Comparison of ENCODE assay signal across 26 cellular contexts in the genomic region with DNA sequence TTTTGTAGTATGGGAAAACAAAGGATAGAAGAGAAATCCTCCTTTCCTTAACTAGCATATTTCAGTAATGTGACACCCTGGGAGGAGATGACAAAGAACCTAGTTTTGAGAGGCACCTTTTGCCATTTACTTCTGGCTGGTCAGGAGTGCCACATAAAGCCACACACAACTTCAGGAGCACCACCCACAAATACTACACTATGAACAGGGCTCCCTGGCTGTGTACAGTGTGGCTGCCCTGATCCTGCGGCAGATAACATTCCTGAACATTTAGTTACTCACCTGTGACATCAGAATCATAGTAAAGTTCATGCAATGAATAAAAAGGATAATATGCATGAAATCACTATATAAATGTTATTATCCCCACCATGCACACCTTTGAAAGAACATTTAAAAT.
"Had no signal": no experiment of that assay in that cellular context is flagged by ENCODE, and none has a peak within 500 bp of the region (broad histone marks: within the 10 kb centered on the region; RNA-seq: fewer than 3 reads in every experiment).

No MANE protein-coding gene starts in this region.

- H3K4me3 ChIP-seq: adrenal gland, heart right ventricle, tibial nerve, vagina had no signal

- DNase-seq: activated CD4-positive, alpha-beta memory T cell treated with anti-CD3 and anti-CD28 coated beads for 36 hours; activated CD4-positive, alpha-beta T cell treated with anti-CD3 and anti-CD28 coated beads for 1 hour; activated gamma-delta T cell treated with Interleukin-2 at 50 U/mL for 16 hours; activated T-cell treated with anti-CD3 and anti-CD28 coated beads for 4 hours; adrenal gland; effector CD8-positive, alpha-beta T cell; heart right ventricle; left colon; midbrain; nephron progenitor cell; occipital lobe; posterior cingulate gyrus; retina; stimulated activated CD4-positive, alpha-beta T cell treated with anti-CD3 and anti-CD28 coated beads, Interleukin-12 subunit alpha, Interleukin-12 subunit beta, amount 100 ng/mL, for 4 hours; stimulated activated CD4-positive, alpha-beta T cell treated with anti-CD3 and anti-CD28 coated beads, Interleukin-1b, Interleukin-23, amount 100 ng/mL, for 48 hours; stimulated activated CD8-positive, alpha-beta memory T cell treated with anti-CD3 and anti-CD28 coated beads, Interleukin-4, amount 100 ng/mL, for 48 hours; stimulated activated naive CD4-positive, alpha-beta T cell treated with Interleukin-2 at 50 U/mL for 16 hours; substantia nigra; T-helper 2 cell; WERI-Rb-1 had no signal

- H3K27ac Mint-ChIP-seq: activated CD4-positive, alpha-beta memory T cell treated with anti-CD3 and anti-CD28 coated beads for 36 hours; activated naive CD4-positive, alpha-beta T cell treated with anti-CD3 and anti-CD28 coated beads, Interleukin-2, amount 50 U/mL, for 72 hours; activated T-helper 1 cell treated with anti-CD3 and anti-CD28 coated beads, Interleukin-12 subunit alpha, Interleukin-12 subunit beta, Interleukin-2, Interleukin-4 antibody, amounts not matched to agents 30 ng/mL and 10 ng/mL and 1 ng/mL, durations not matched to agents 14 hours and 24 hours and 36 hours; dendritic cell treated with granulocyte-macrophage colony-stimulating factor and Interleukin-4, amounts not matched to agents 40 ng/mL and 50 ng/mL, for 4 days; nephron progenitor cell had no signal

- H3K27ac ChIP-seq: adrenal gland, heart right ventricle, tibial nerve, vagina, WERI-Rb-1 had no signal

- ATAC-seq: activated naive CD4-positive, alpha-beta T cell treated with anti-CD3 and anti-CD28 coated beads, Interleukin-2, amount 50 U/mL, for 72 hours; esophagus mucosa; heart right ventricle; left colon had no signal

- H3K9me3 Mint-ChIP-seq: activated CD4-positive, alpha-beta memory T cell treated with anti-CD3 and anti-CD28 coated beads for 36 hours; activated naive CD4-positive, alpha-beta T cell treated with anti-CD3 and anti-CD28 coated beads, Interleukin-2, amount 50 U/mL, for 72 hours; activated T-helper 1 cell treated with anti-CD3 and anti-CD28 coated beads, Interleukin-12 subunit alpha, Interleukin-12 subunit beta, Interleukin-2, Interleukin-4 antibody, amounts not matched to agents 30 ng/mL and 10 ng/mL and 1 ng/mL, durations not matched to agents 14 hours and 24 hours and 36 hours; dendritic cell treated with granulocyte-macrophage colony-stimulating factor and Interleukin-4, amounts not matched to agents 40 ng/mL and 50 ng/mL, for 4 days; nephron progenitor cell had no signal

- H3K9me3 ChIP-seq: adrenal gland, heart right ventricle, tibial nerve, vagina had no signal

- H3K36me3 Mint-ChIP-seq: activated CD4-positive, alpha-beta memory T cell treated with anti-CD3 and anti-CD28 coated beads for 36 hours; activated naive CD4-positive, alpha-beta T cell treated with anti-CD3 and anti-CD28 coated beads, Interleukin-2, amount 50 U/mL, for 72 hours had no signal

- H3K4me1 ChIP-seq: adrenal gland, heart right ventricle, tibial nerve, vagina had no signal

- H3K36me3 ChIP-seq: adrenal gland, heart right ventricle, tibial nerve, vagina, WERI-Rb-1 had no signal

- H3K27me3 ChIP-seq: adrenal gland, tibial nerve, vagina had no signal

- H3K4me3 Mint-ChIP-seq: activated CD4-positive, alpha-beta memory T cell treated with anti-CD3 and anti-CD28 coated beads for 36 hours; activated T-helper 1 cell treated with anti-CD3 and anti-CD28 coated beads, Interleukin-12 subunit alpha, Interleukin-12 subunit beta, Interleukin-2, Interleukin-4 antibody, amounts not matched to agents 30 ng/mL and 10 ng/mL and 1 ng/mL, durations not matched to agents 14 hours and 24 hours and 36 hours; dendritic cell treated with granulocyte-macrophage colony-stimulating factor and Interleukin-4, amounts not matched to agents 40 ng/mL and 50 ng/mL, for 4 days; nephron progenitor cell had no signal
